ENCODE assay signal across 21 cellular contexts in the genomic region with DNA sequence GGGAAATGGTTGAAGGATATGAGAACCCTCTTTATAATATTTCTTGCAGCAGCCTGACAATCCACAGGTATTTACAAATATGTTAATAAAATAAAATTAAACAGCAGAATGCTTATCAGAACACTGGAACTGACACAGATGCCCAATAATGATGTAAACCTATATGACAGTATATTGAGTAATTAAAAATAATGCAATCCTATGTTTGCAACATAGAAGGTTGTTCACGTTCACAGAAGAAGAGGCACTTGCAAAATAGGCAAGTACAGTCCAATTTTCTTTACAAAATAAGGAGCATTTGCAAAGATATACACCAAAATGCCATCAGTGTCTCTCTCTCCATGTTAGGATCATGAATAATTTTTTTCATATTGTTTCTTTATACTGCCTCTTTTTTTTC.
"Had no signal": no experiment of that assay in that cellular context is flagged by ENCODE, and none has a peak within 500 bp of the region (broad histone marks: within the 10 kb centered on the region; RNA-seq: fewer than 3 reads in every experiment).

No MANE protein-coding gene starts in this region.

- H3K4me1 ChIP-seq: left ventricle myocardium inferior, lower lobe of right lung, stomach, transverse colon had no signal

- ATAC-seq: gastroesophageal sphincter; lower lobe of right lung; natural killer cell treated with Interleukin-12 subunit alpha and Interleukin-12 subunit beta and Interleukin-15 and Interleukin-18, amount 100 ng/mL, for 72 hours; right cardiac atrium had no signal

- DNase-seq: glutamatergic neuron; islet precursor cell; left ventricle myocardium inferior; lower lobe of right lung; mesenchymal stem cell; midbrain; nucleus accumbens; ovary; right cardiac atrium; small intestine; stimulated activated CD4-positive, alpha-beta T cell treated with anti-CD3 and anti-CD28 coated beads, Interleukin-12 subunit alpha, Interleukin-12 subunit beta, amount 100 ng/mL, for 4 hours; stimulated activated naive CD4-positive, alpha-beta T cell; stomach; substantia nigra; transverse colon had no signal

- H3K36me3 Mint-ChIP-seq: natural killer cell treated with Interleukin-12 subunit alpha and Interleukin-12 subunit beta and Interleukin-15 and Interleukin-18, amount 100 ng/mL, for 72 hours had no signal

- H3K9me3 Mint-ChIP-seq: dendritic cell treated with granulocyte-macrophage colony-stimulating factor and Interleukin-4, amounts not matched to agents 40 ng/mL and 50 ng/mL, for 4 days had no signal

- H3K9me3 ChIP-seq: gastroesophageal sphincter, left ventricle myocardium inferior, lower lobe of right lung, ovary, stomach, thoracic aorta, transverse colon had no signal

- H3K27ac ChIP-seq: gastroesophageal sphincter, left ventricle myocardium inferior, lower lobe of right lung, neural progenitor cell, ovary, stomach, thoracic aorta, transverse colon had no signal

- H3K27me3 Mint-ChIP-seq: natural killer cell treated with Interleukin-12 subunit alpha and Interleukin-12 subunit beta and Interleukin-15 and Interleukin-18, amount 100 ng/mL, for 72 hours; progenitor cell of endocrine pancreas had no signal

- H3K36me3 ChIP-seq: gastroesophageal sphincter, left ventricle myocardium inferior, lower lobe of right lung, ovary, stomach, thoracic aorta, transverse colon had no signal

- H3K4me3 ChIP-seq: gastroesophageal sphincter, left ventricle myocardium inferior, lower lobe of right lung, neural progenitor cell, ovary, stomach, thoracic aorta, transverse colon had no signal

- H3K27me3 ChIP-seq: gastroesophageal sphincter, neural progenitor cell, ovary, stomach, transverse colon had no signal

- H3K4me3 Mint-ChIP-seq: dendritic cell treated with granulocyte-macrophage colony-stimulating factor and Interleukin-4, amounts not matched to agents 40 ng/mL and 50 ng/mL, for 4 days; natural killer cell treated with Interleukin-12 subunit alpha and Interleukin-12 subunit beta and Interleukin-15 and Interleukin-18, amount 100 ng/mL, for 72 hours; neural progenitor cell had no signal

- H3K27ac Mint-ChIP-seq: dendritic cell treated with granulocyte-macrophage colony-stimulating factor and Interleukin-4, amounts not matched to agents 40 ng/mL and 50 ng/mL, for 4 days; natural killer cell treated with Interleukin-12 subunit alpha and Interleukin-12 subunit beta and Interleukin-15 and Interleukin-18, amount 100 ng/mL, for 72 hours; neural progenitor cell; progenitor cell of endocrine pancreas had no signal
